8 cellular contexts compared by ENCODE assay signal in genomic region chr11:118437046-118437735, GRCh38. TPM values are rescaled to one million over a fixed set of nuclear protein-coding genes. Genes with fewer than 3 reads are reported as not detected.
A peak's percentile ranks its signal among the peaks of the same experiment; 100 is the strongest.
DNase-seq lines count a peak whose midpoint lies in the region; ATAC-seq and TF ChIP-seq lines count a peak whose summit lies in the region.

No MANE protein-coding gene starts in this region.

- H3K36me3 Mint-ChIP-seq in activated naive CD4-positive, alpha-beta T cell treated with anti-CD3 and anti-CD28 coated beads, Interleukin-2, amount 10 ng/mL, durations not matched to agents 7 days and 5 days: peaks cover 20% of the 10 kb centered on the region

- 0 to 1% (median 1%) methylated on average over 28 to 30 of the region's 30 CpGs for WGBS in ovary, 3 donors
- 0 to 2% methylated on average over 28 to 30 of the region's 30 CpGs for WGBS in aorta, 2 donors

- CTCF ChIA-PET in activated naive CD4-positive, alpha-beta T cell treated with anti-CD3 and anti-CD28 coated beads, Interleukin-2, amount 10 ng/mL, durations not matched to agents 7 days and 5 days (lab: Charles Lee): no interaction called here

- H3K4me3 ChIP-seq in ovary (peak overlapping the region; percentile 70), aorta (ENCODE audit: low read length in 2 of 2) (peak overlapping the region; percentile 84 to 90)

- peak; percentile 26 for TF ChIP-seq POLR2A in GM18951 (IDR thresholded peaks at IDR 0.05; ENCODE audit: extremely low read depth, insufficient read depth, insufficient read length)
- no peak for TF ChIP-seq POLR2A in ovary (IDR thresholded peaks at IDR 0.05)

- H3K9me3 ChIP-seq in ovary (no peaks in the 10 kb centered on the region), aorta (ENCODE audit: control insufficient read depth, low read length) (no peaks in the 10 kb centered on the region)

- H3K4me3 Mint-ChIP-seq in activated naive CD4-positive, alpha-beta T cell treated with anti-CD3 and anti-CD28 coated beads, Interleukin-2, amount 10 ng/mL, durations not matched to agents 7 days and 5 days: peak overlapping the region; percentile 93

- ATAC-seq in aorta (ENCODE audit: low FRiP score) (peak; percentile 4), GM21381 (IDR thresholded peaks at IDR 0.05; ENCODE audit: unreplicated experiment) (no peak)

- H3K4me1 Mint-ChIP-seq in activated naive CD4-positive, alpha-beta T cell treated with anti-CD3 and anti-CD28 coated beads, Interleukin-2, amount 10 ng/mL, durations not matched to agents 7 days and 5 days: peaks cover 53% of the 10 kb centered on the region

- peaks cover 4% of the 10 kb centered on the region for H3K27me3 Mint-ChIP-seq in activated naive CD4-positive, alpha-beta T cell treated with anti-CD3 and anti-CD28 coated beads, Interleukin-2, amount 10 ng/mL, durations not matched to agents 7 days and 5 days

- no peak for TF ChIP-seq CTCF in ovary (IDR thresholded peaks at IDR 0.05)

- in situ Hi-C loops in GM18951 (cut with MboI; ENCODE audit: low sequenced_read_pairs, unreplicated experiment): no loop called here

- H3K9me3 Mint-ChIP-seq in activated naive CD4-positive, alpha-beta T cell treated with anti-CD3 and anti-CD28 coated beads, Interleukin-2, amount 10 ng/mL, durations not matched to agents 7 days and 5 days: no peaks in the 10 kb centered on the region

- peaks cover 3% of the 10 kb centered on the region for H3K4me1 ChIP-seq in ovary (ENCODE audit: insufficient read depth)
- H3K4me1 ChIP-seq in aorta (ENCODE audit: control insufficient read depth in 1 of 2, insufficient read depth in 2 of 2, low read length in 2 of 2): peaks cover 2 to 11% of the 10 kb centered on the region in 2 donors

- H3K27ac Mint-ChIP-seq in activated naive CD4-positive, alpha-beta T cell treated with anti-CD3 and anti-CD28 coated beads, Interleukin-2, amount 10 ng/mL, durations not matched to agents 7 days and 5 days: peak overlapping the region; percentile 94

- peak; percentile 45 for DNase-seq in 8988T
- peak; percentile 43 for DNase-seq in RPMI7951 (ENCODE audit: low read depth)
- DNase-seq in activated naive CD4-positive, alpha-beta T cell treated with anti-CD3 and anti-CD28 coated beads, Interleukin-2, amount 10 ng/mL, durations not matched to agents 7 days and 5 days: peak; percentile 67
- DNase-seq in head of caudate nucleus: peak in 37 of 42 donors; percentile 15 to 71 (median 37)
- DNase-seq in ovary: peak; percentile 66 to 75 (median 74)
- peak; percentile 60 to 79 for DNase-seq in aorta

- intact Hi-C loops in head of caudate nucleus (cut with DNase I) (loop anchor here (5.0 kb wide), 2 partner anchors 35 to 50 kb away; partner anchors contain the start of gene ATP5MG), ovary (cut with DNase I) (loop anchor here in 2 of 4 donors (5.0 kb wide), 1 partner anchor 35 kb away; the partner anchor contains the start of gene ATP5MG (in 2 of the 2)), aorta (cut with DNase I) (loop anchor here (1.0 to 5.0 kb wide), 3 partner anchors 35 to 50 kb away; partner anchors contain the start of gene ATP5MG (in 2 of the 2))

- H3K27ac ChIP-seq in ovary: peak overlapping the region; percentile 84 to 89
- H3K27ac ChIP-seq in aorta (ENCODE audit: low read depth in 1 of 2, low read length in 2 of 2): peak overlapping the region; percentile 15 to 91

- no peak for TF ChIP-seq EP300 in ovary (IDR thresholded peaks at IDR 0.05)

- H3K27me3 ChIP-seq in ovary (no peaks in the 10 kb centered on the region), aorta (ENCODE audit: control insufficient read depth in 1 of 2, insufficient read depth in 2 of 2, low read length in 1 of 2) (no peaks in the 10 kb centered on the region)

- no peaks in the 10 kb centered on the region for H3K36me3 ChIP-seq in ovary
- H3K36me3 ChIP-seq in aorta (ENCODE audit: control insufficient read depth in 1 of 2, insufficient read depth in 2 of 2, low read length in 1 of 2): no peaks in the 10 kb centered on the region

RNA-seq across cellular contexts. Expression of gene KMT2A, which starts 0.9 kb away (rescaled TPM):
- 18.0 and 21.9 TPM in 2 replicates for total RNA-seq in RPMI7951 (2014; rRNA removed; shearing (Covaris generic))
- total RNA-seq in ovary (100 to 1,000 TPM in 2 of 7 donors, 10 to 100 TPM in 5; 72.0 to 107 (median 82.0) TPM), aorta (100 to 1,000 TPM; 105 to 114 TPM)
- polyA plus RNA-seq in ovary (10 to 100 TPM; 25.8 to 45.2 TPM), aorta (10 to 100 TPM in 1 of 2 donors, 1 to 10 TPM in 1; 5.6 to 15.1 TPM)

RNA-seq across cellular contexts. Expression of gene ATP5MG, which starts 35.8 kb away (rescaled TPM):
- 125 and 126 TPM in 2 replicates for total RNA-seq in RPMI7951 (2014; rRNA removed; shearing (Covaris generic))
- 100 to 1,000 TPM in 5 of 7 donors, 10 to 100 TPM in 2; 70.5 to 201 (median 155) TPM for total RNA-seq in ovary
- polyA plus RNA-seq in ovary: 100 to 1,000 TPM; 162 to 450 TPM
- 100 to 1,000 TPM in 1 of 2 donors, 10 to 100 TPM in 1; 98.4 to 107 TPM for total RNA-seq in aorta
- polyA plus RNA-seq in aorta: 100 to 1,000 TPM; 118 to 256 TPM
